1 cellular context compared by ENCODE assay signal in genomic region chr5:1703352-1704050, GRCh38.
TF ChIP-seq lines count a peak whose summit lies in the region.

No MANE protein-coding gene starts in this region.

TF ChIP-seq in GM23338, 12 proteins besides CTCF, POLR2A, EP300 and RAD21 (continued from another document):
- TF ChIP-seq ZNF462 (CRISPR knock-in tag; IDR thresholded peaks at IDR 0.05): no peak
- no peak for TF ChIP-seq ZNF114 (CRISPR knock-in tag; IDR thresholded peaks at IDR 0.05)
- TF ChIP-seq ZNF331 (CRISPR knock-in tag; IDR thresholded peaks at IDR 0.05; ENCODE audit: low read depth): no peak
- no peak for TF ChIP-seq EZH2phosphoT487 (IDR thresholded peaks at IDR 0.05; ENCODE audit: unreplicated experiment)
- TF ChIP-seq CREB1 (CRISPR knock-in tag; IDR thresholded peaks at IDR 0.05; ENCODE audit: low read depth): no peak
- no peak for TF ChIP-seq NANOG (IDR thresholded peaks at IDR 0.05; ENCODE audit: borderline replicate concordance)
- no peak for TF ChIP-seq ETS1 (IDR thresholded peaks at IDR 0.05)
